ENCODE assay signal across 11 cellular contexts in the genomic region with DNA sequence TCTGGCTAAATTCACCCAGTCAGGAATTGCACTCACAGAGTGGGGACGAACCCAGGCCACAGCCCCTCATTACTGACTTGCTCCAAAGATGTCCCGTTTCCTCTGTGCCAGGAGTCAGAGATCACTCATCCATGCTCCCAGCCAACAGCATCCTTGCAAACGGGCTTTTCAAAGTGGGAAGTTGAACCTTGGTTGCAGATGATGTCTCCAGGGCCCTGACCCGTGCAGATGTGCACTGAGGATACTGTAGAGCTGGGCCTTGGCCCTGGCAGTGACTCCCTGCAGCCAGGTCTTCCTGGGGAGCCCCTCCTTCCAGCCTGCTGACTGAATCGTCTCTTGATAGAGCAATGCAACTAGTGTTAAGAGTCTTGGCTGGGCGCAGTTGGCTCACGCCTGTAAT. TPM values are rescaled to one million over a fixed set of nuclear protein-coding genes. Genes with fewer than 3 reads are reported as not detected.
DNase-seq lines count a peak whose midpoint lies in the region; ATAC-seq lines count a peak whose summit lies in the region.
"Had no signal": no experiment of that assay in that cellular context is flagged by ENCODE, and none has a peak within 500 bp of the region (broad histone marks: within the 10 kb centered on the region; RNA-seq: fewer than 3 reads in every experiment).

No MANE protein-coding gene starts in this region.

- peaks cover 54% of the 10 kb centered on the region for H3K36me3 Mint-ChIP-seq in activated naive CD8-positive, alpha-beta T cell treated with anti-CD3 and anti-CD28 coated beads for 36 hours
- H3K36me3 Mint-ChIP-seq in naive thymus-derived CD4-positive, alpha-beta T cell: peaks cover 23 to 57% (median 39%) of the 10 kb centered on the region in 5 donors

- ATAC-seq in naive thymus-derived CD4-positive, alpha-beta T cell: no peak
- ATAC-seq in GM21737 (IDR thresholded peaks at IDR 0.05; ENCODE audit: unreplicated experiment) (no peak), HG03175 (IDR thresholded peaks at IDR 0.05; ENCODE audit: unreplicated experiment) (no peak), GM21381 (IDR thresholded peaks at IDR 0.05; ENCODE audit: unreplicated experiment) (no peak), HG02840 (IDR thresholded peaks at IDR 0.05; ENCODE audit: low FRiP score, unreplicated experiment) (no peak)
- ATAC-seq: Panc1 had no signal

- H4K20me1 ChIP-seq in BLaER1 treated with 17β-estradiol and CSF1 and Interleukin-3, amounts not matched to agents 10 nM and 100 nM: peaks cover 87 to 100% (median 99%) of the 10 kb centered on the region in 11 experiments

- DNase-seq in activated naive CD8-positive, alpha-beta T cell treated with anti-CD3 and anti-CD28 coated beads for 36 hours: no peak
- DNase-seq in naive thymus-derived CD4-positive, alpha-beta T cell: peak in 2 of 9 donors; percentile 5 to 13
- DNase-seq: hypothalamus had no signal

- no peak overlapping the region for H3K4me3 Mint-ChIP-seq in activated naive CD8-positive, alpha-beta T cell treated with anti-CD3 and anti-CD28 coated beads for 36 hours
- peak overlapping the region; percentile 56 to 100 (median 76) for H3K4me3 Mint-ChIP-seq in naive thymus-derived CD4-positive, alpha-beta T cell

- peaks cover 89% of the 10 kb centered on the region for H3K4me1 Mint-ChIP-seq in activated naive CD8-positive, alpha-beta T cell treated with anti-CD3 and anti-CD28 coated beads for 36 hours
- peaks cover 53 to 99% (median 84%) of the 10 kb centered on the region in 7 donors for H3K4me1 Mint-ChIP-seq in naive thymus-derived CD4-positive, alpha-beta T cell

- no peaks in the 10 kb centered on the region for H3K27me3 Mint-ChIP-seq in activated naive CD8-positive, alpha-beta T cell treated with anti-CD3 and anti-CD28 coated beads for 36 hours
- peaks cover 0 to 2% (median 0%) of the 10 kb centered on the region in 5 donors for H3K27me3 Mint-ChIP-seq in naive thymus-derived CD4-positive, alpha-beta T cell

- H3K27ac Mint-ChIP-seq in activated naive CD8-positive, alpha-beta T cell treated with anti-CD3 and anti-CD28 coated beads for 36 hours: peak overlapping the region; percentile 89
- H3K27ac Mint-ChIP-seq in naive thymus-derived CD4-positive, alpha-beta T cell: peak overlapping the region; percentile 81 to 99 (median 95)

- H3K9ac ChIP-seq in BLaER1 treated with 17β-estradiol and CSF1 and Interleukin-3, amounts not matched to agents 10 nM and 100 nM: no peak overlapping the region

- intact Hi-C loops in naive thymus-derived CD4-positive, alpha-beta T cell (cut with micrococcal nuclease): no loop called here

- CTCF ChIA-PET in naive thymus-derived CD4-positive, alpha-beta T cell (lab: Charles Lee): interaction anchor here (3.0 to 28.5 kb wide), 4 partner anchors 8 to 97 kb away, joined by 14 to 394 read pairs (median 202); a partner anchor contains a TSS

- no peak overlapping the region for H3K27ac ChIP-seq in BLaER1 treated with 17β-estradiol and CSF1 and Interleukin-3, amounts not matched to agents 10 nM and 100 nM
- peak overlapping the region; percentile 92 for H3K27ac ChIP-seq in KOPT-K1 (ENCODE audit: low read depth, low read length, poor library complexity, severe bottlenecking)
- peak overlapping the region; percentile 97 for H3K27ac ChIP-seq in naive thymus-derived CD4-positive, alpha-beta T cell (ENCODE audit: low read depth, low read length)

- no peaks in the 10 kb centered on the region for H3K27me3 ChIP-seq in BLaER1 treated with 17β-estradiol and CSF1 and Interleukin-3, amounts not matched to agents 10 nM and 100 nM
- no peaks in the 10 kb centered on the region for H3K27me3 ChIP-seq in naive thymus-derived CD4-positive, alpha-beta T cell (ENCODE audit: control insufficient read depth in 2 of 2, insufficient read depth in 2 of 2, low read length in 2 of 2)

- no peaks in the 10 kb centered on the region for H3K9me3 Mint-ChIP-seq in activated naive CD8-positive, alpha-beta T cell treated with anti-CD3 and anti-CD28 coated beads for 36 hours
- H3K9me3 Mint-ChIP-seq in naive thymus-derived CD4-positive, alpha-beta T cell: peaks cover 0 to 3% (median 0%) of the 10 kb centered on the region in 11 donors

- POLR2A ChIA-PET in naive thymus-derived CD4-positive, alpha-beta T cell (lab: Charles Lee): interaction anchor here (0.7 to 48.2 kb wide), 2 partner anchors 40 to 90 kb away, joined by 3 to 1333 read pairs; a partner anchor contains a TSS

- no peak overlapping the region for H3K4me3 ChIP-seq in BLaER1 treated with 17β-estradiol and CSF1 and Interleukin-3, amounts not matched to agents 10 nM and 100 nM
- peak overlapping the region; percentile 46 for H3K4me3 ChIP-seq in naive thymus-derived CD4-positive, alpha-beta T cell (ENCODE audit: low read length)
- H3K4me3 ChIP-seq: HAP-1 had no signal

- no peaks in the 10 kb centered on the region for H3K9me3 ChIP-seq in BLaER1 treated with 17β-estradiol and CSF1 and Interleukin-3, amounts not matched to agents 10 nM and 100 nM (replicated peaks in 1 of 11)
- H3K9me3 ChIP-seq in KOPT-K1 (ENCODE audit: insufficient read depth, low read length, poor library complexity, severe bottlenecking): no peaks in the 10 kb centered on the region
- H3K9me3 ChIP-seq in naive thymus-derived CD4-positive, alpha-beta T cell (ENCODE audit: control insufficient read depth in 2 of 3, low read length in 3 of 3): no peaks in the 10 kb centered on the region
- H3K9me3 ChIP-seq: HAP-1 had no signal

- H3K4me1 ChIP-seq in BLaER1 treated with 17β-estradiol and CSF1 and Interleukin-3, amounts not matched to agents 10 nM and 100 nM: peaks cover 44 to 95% (median 87%) of the 10 kb centered on the region in 10 experiments
- H3K4me1 ChIP-seq in naive thymus-derived CD4-positive, alpha-beta T cell (ENCODE audit: control insufficient read depth in 2 of 2, insufficient read depth in 2 of 2, low read length in 2 of 2): peaks cover 75 to 94% of the 10 kb centered on the region in 2 donors
- H3K4me1 ChIP-seq: HAP-1 had no signal

- H3K4me2 ChIP-seq in BLaER1 treated with 17β-estradiol and CSF1 and Interleukin-3, amounts not matched to agents 10 nM and 100 nM: peak overlapping the region in 10 of 11 experiments; percentile 72 to 90 (median 82); a peak in 17 of 22 replicates

- peaks cover 32 to 88% (median 58%) of the 10 kb centered on the region in 11 experiments for H3K36me3 ChIP-seq in BLaER1 treated with 17β-estradiol and CSF1 and Interleukin-3, amounts not matched to agents 10 nM and 100 nM
- H3K36me3 ChIP-seq in KOPT-K1 (ENCODE audit: insufficient read depth, low read length): peaks cover 95% of the 10 kb centered on the region
- H3K36me3 ChIP-seq in naive thymus-derived CD4-positive, alpha-beta T cell (ENCODE audit: control insufficient read depth in 2 of 3, insufficient read depth in 3 of 3, low read length in 3 of 3): peaks cover 36 to 91% (median 72%) of the 10 kb centered on the region in 3 experiments

RNA-seq across cellular contexts. Expression of a gene that starts 22.3 kb away (rescaled TPM):
- 10 to 100 TPM; 66.4 to 68.7 TPM for total RNA-seq in activated naive CD8-positive, alpha-beta T cell treated with anti-CD3 and anti-CD28 coated beads for 36 hours
- total RNA-seq in naive thymus-derived CD4-positive, alpha-beta T cell: 1,000 to 10,000 TPM in 2 of 5 experiments, 100 to 1,000 TPM in 3; 203 to 1,066 (median 643) TPM
- polyA plus RNA-seq in naive thymus-derived CD4-positive, alpha-beta T cell: 100 to 1,000 TPM; 356 to 560 TPM

RNA-seq across cellular contexts. Expression of a gene that starts 40.0 kb away (rescaled TPM):
- total RNA-seq in activated naive CD8-positive, alpha-beta T cell treated with anti-CD3 and anti-CD28 coated beads for 36 hours: 100 to 1,000 TPM; 253 to 260 TPM
- total RNA-seq in naive thymus-derived CD4-positive, alpha-beta T cell: 100 to 1,000 TPM; 224 to 287 (median 268) TPM
- 1,000 to 10,000 TPM; 1,257 to 1,361 TPM for polyA plus RNA-seq in naive thymus-derived CD4-positive, alpha-beta T cell

Comparison
In these comparisons a context has a peak if more than half of its experiments do, and no peak if none do; other contexts are left out.
1. H3K27ac ChIP-seq: peak in KOPT-K1 (single experiment) and naive thymus-derived CD4-positive, alpha-beta T cell (single experiment); none in BLaER1 treated with 17β-estradiol and CSF1 and Interleukin-3, amounts not matched to agents 10 nM and 100 nM (0 of 11).